In the genomic region with DNA sequence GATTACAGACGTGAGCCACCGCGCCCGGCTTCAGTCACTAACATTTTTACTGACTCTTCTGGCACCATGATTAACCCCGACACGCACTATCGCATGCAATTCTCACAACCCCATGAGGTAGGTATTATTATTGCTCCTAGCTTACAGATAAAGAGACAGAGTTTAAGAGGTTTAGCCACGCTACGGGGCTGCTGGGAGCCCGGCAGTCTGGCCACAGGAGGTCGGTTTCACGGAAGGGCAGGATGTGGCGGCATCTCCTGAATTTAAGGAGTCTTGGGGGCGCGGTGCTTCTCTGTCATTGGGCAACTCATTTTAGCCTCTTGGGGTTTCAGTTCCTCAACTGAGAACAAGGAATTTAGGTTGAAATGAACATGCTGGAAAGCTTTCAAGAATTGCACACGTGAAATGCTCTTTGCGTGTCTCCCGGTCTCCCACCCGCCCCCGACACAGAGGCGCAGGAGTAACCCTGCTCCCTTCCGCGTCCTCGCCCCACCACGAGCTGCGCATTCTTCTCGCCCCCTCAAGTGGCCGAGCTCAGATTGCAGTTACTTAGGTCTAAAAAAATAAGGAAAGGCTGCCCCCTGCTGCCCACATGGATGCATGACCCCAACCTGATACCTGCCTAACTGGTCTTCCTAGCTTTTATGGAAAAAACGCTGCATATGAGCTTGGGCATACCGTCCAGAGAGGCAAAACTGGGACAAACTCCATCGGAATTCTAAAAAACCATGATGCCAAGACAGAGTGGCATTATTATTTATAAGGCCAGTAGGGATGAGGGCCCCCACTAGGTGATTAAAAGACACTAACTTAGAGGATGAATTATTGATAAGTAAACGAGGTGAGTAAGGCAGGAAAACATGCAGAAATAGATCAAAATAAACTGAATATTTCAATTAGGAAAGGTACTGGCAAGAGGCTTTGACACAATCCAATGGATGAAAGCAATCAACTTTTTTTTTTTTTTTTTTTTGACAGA, we compare ENCODE assay signal across 8 cellular contexts. TPM values are rescaled to one million over a fixed set of nuclear protein-coding genes. Genes with fewer than 3 reads are reported as not detected.
DNase-seq lines count a peak whose midpoint lies in the region; ATAC-seq and TF ChIP-seq lines count a peak whose summit lies in the region.

No MANE protein-coding gene starts in this region.

- H3K9me3 ChIP-seq in OCI-LY7 (ENCODE audit: low read length) (no peaks in the 10 kb centered on the region), esophagus muscularis mucosa (no peaks in the 10 kb centered on the region), muscle layer of duodenum (ENCODE audit: control insufficient read depth in 1 of 2, low read length in 2 of 2) (no peaks in the 10 kb centered on the region)

- H3K4me1 ChIP-seq in OCI-LY7 (ENCODE audit: insufficient read depth, low read length, poor library complexity, severe bottlenecking): peaks cover 56% of the 10 kb centered on the region
- H3K4me1 ChIP-seq in esophagus muscularis mucosa: peaks cover 0 to 7% (median 4%) of the 10 kb centered on the region in 4 donors
- H3K4me1 ChIP-seq in muscle layer of duodenum (ENCODE audit: control insufficient read depth in 1 of 2, insufficient read depth in 2 of 2, low read length in 2 of 2): peaks cover 0 to 4% of the 10 kb centered on the region in 2 donors

- no peaks in the 10 kb centered on the region for H3K27me3 Mint-ChIP-seq in activated T-cell treated with anti-CD3 and anti-CD28 coated beads, Interleukin-2, amount 50 U/mL, for 24 hours

- CTCF ChIA-PET in OCI-LY7 (lab: Charles Lee; ENCODE audit: unreplicated experiment): interaction anchor here (0.6 to 2.4 kb wide), 18 partner anchors 9 to 219 kb away, joined by 3 to 67 read pairs (median 5); no protein-coding TSS in a partner anchor

- H3K4me3 ChIP-seq in OCI-LY7 (ENCODE audit: low read depth, low read length, poor library complexity, severe bottlenecking) (peak overlapping the region; percentile 59), esophagus muscularis mucosa (peak overlapping the region; percentile 30 to 52 (median 32)), muscle layer of duodenum (ENCODE audit: low read depth in 1 of 2, low read length in 2 of 2) (peak overlapping the region; percentile 53 to 55)

- TF ChIP-seq POLR2A in esophagus muscularis mucosa (IDR thresholded peaks at IDR 0.05; ENCODE audit: low read depth): no peak

- peak overlapping the region; percentile 31 for H3K27ac ChIP-seq in OCI-LY7 (ENCODE audit: low read depth, low read length, poor library complexity, severe bottlenecking)
- no peak overlapping the region for H3K27ac ChIP-seq in esophagus muscularis mucosa (replicated peaks in 1 of 4)
- H3K27ac ChIP-seq in muscle layer of duodenum (ENCODE audit: low read length): no peak overlapping the region

- no peaks in the 10 kb centered on the region for H4K20me1 ChIP-seq in OCI-LY7 (ENCODE audit: insufficient read depth, low read length)

- H3K27me3 ChIP-seq in esophagus muscularis mucosa: peaks cover 0 to 17% (median 0%) of the 10 kb centered on the region in 4 donors
- no peaks in the 10 kb centered on the region for H3K27me3 ChIP-seq in muscle layer of duodenum (ENCODE audit: low read depth, low read length)

- H3K36me3 Mint-ChIP-seq in activated T-cell treated with anti-CD3 and anti-CD28 coated beads, Interleukin-2, amount 50 U/mL, for 24 hours (ENCODE audit: low read depth): peaks cover 14% of the 10 kb centered on the region

- peak overlapping the region; percentile 73; the same call in 1 of the 2 replicates for H2AFZ ChIP-seq in OCI-LY7 (ENCODE audit: low read length)

- no peaks in the 10 kb centered on the region for H3K79me2 ChIP-seq in OCI-LY7 (ENCODE audit: insufficient read depth, low read depth, low read length)

- H3K4me2 ChIP-seq in OCI-LY7 (ENCODE audit: low read length): peak overlapping the region; percentile 72

- H3K4me1 Mint-ChIP-seq in activated T-cell treated with anti-CD3 and anti-CD28 coated beads, Interleukin-2, amount 50 U/mL, for 24 hours (ENCODE audit: low read depth): peaks cover 12% of the 10 kb centered on the region

- H3K36me3 ChIP-seq in OCI-LY7 (ENCODE audit: insufficient read depth, low read length) (no peaks in the 10 kb centered on the region), esophagus muscularis mucosa (no peaks in the 10 kb centered on the region), muscle layer of duodenum (ENCODE audit: control insufficient read depth in 1 of 2, insufficient read depth in 2 of 2, low read length in 2 of 2) (no peaks in the 10 kb centered on the region)

- peak; percentile 95 for ATAC-seq in GM21825 (IDR thresholded peaks at IDR 0.05; ENCODE audit: unreplicated experiment)

- peak overlapping the region; percentile 90 for H3K27ac Mint-ChIP-seq in activated T-cell treated with anti-CD3 and anti-CD28 coated beads, Interleukin-2, amount 50 U/mL, for 24 hours

- TF ChIP-seq RAD21 in Ishikawa (IDR thresholded peaks at IDR 0.05; ENCODE audit: low read depth): peak; percentile 100

- peak; percentile 90 for DNase-seq in EL
- peak; percentile 96 for DNase-seq in OCI-LY7 (ENCODE audit: low spot score)
- peak; percentile 81 for DNase-seq in activated T-cell treated with anti-CD3 and anti-CD28 coated beads, Interleukin-2, amount 50 U/mL, for 24 hours
- DNase-seq in esophagus muscularis mucosa (ENCODE audit: extremely low spot score): peak; percentile 94
- DNase-seq in stromal cell of bone marrow (ENCODE audit: low read depth): peak; percentile 72

- TF ChIP-seq EP300 in Ishikawa (IDR thresholded peaks at IDR 0.05; ENCODE audit: borderline replicate concordance): no peak
- TF ChIP-seq EP300 in esophagus muscularis mucosa (IDR thresholded peaks at IDR 0.05): no peak

- intact Hi-C loops in OCI-LY7 (cut with micrococcal nuclease; ENCODE audit: unreplicated experiment): loop anchor here (1.0 kb wide), 8 partner anchors 28 to 179 kb away; no protein-coding TSS in a partner anchor
- intact Hi-C loops in esophagus muscularis mucosa (cut with DNase I): loop anchor here (5.0 to 10.0 kb wide), 3 partner anchors 151 to 248 kb away; no protein-coding TSS in a partner anchor

- TF ChIP-seq CTCF in OCI-LY7 (conservative IDR thresholded peaks at IDR 0.05; ENCODE audit: low read length) (peak; percentile 99), esophagus muscularis mucosa (IDR thresholded peaks at IDR 0.05) (peak; percentile 91 to 95 (median 91))

- peak overlapping the region; percentile 72 for H3K4me3 Mint-ChIP-seq in activated T-cell treated with anti-CD3 and anti-CD28 coated beads, Interleukin-2, amount 50 U/mL, for 24 hours

- H3K9me3 Mint-ChIP-seq in activated T-cell treated with anti-CD3 and anti-CD28 coated beads, Interleukin-2, amount 50 U/mL, for 24 hours: no peaks in the 10 kb centered on the region

- no peaks in the 10 kb centered on the region for H3K9me2 ChIP-seq in OCI-LY7 (ENCODE audit: insufficient read depth, low read length)

- 13% methylated on average over 32 of the region's 32 CpGs for WGBS in esophagus muscularis mucosa

- no TSS peak for BruUV-seq in OCI-LY7 (replicated peaks; lab: Mats Ljungman, UMichigan)

- POLR2A ChIA-PET in OCI-LY7 (lab: Charles Lee): interaction anchor here (0.6 to 19.1 kb wide), 13 partner anchors 12 to 126 kb away, joined by 3 to 666 read pairs (median 3); no protein-coding TSS in a partner anchor

TF ChIP-seq in Ishikawa, 13 proteins besides CTCF, POLR2A, EP300 and RAD21:
- TF ChIP-seq, protein P1, sequence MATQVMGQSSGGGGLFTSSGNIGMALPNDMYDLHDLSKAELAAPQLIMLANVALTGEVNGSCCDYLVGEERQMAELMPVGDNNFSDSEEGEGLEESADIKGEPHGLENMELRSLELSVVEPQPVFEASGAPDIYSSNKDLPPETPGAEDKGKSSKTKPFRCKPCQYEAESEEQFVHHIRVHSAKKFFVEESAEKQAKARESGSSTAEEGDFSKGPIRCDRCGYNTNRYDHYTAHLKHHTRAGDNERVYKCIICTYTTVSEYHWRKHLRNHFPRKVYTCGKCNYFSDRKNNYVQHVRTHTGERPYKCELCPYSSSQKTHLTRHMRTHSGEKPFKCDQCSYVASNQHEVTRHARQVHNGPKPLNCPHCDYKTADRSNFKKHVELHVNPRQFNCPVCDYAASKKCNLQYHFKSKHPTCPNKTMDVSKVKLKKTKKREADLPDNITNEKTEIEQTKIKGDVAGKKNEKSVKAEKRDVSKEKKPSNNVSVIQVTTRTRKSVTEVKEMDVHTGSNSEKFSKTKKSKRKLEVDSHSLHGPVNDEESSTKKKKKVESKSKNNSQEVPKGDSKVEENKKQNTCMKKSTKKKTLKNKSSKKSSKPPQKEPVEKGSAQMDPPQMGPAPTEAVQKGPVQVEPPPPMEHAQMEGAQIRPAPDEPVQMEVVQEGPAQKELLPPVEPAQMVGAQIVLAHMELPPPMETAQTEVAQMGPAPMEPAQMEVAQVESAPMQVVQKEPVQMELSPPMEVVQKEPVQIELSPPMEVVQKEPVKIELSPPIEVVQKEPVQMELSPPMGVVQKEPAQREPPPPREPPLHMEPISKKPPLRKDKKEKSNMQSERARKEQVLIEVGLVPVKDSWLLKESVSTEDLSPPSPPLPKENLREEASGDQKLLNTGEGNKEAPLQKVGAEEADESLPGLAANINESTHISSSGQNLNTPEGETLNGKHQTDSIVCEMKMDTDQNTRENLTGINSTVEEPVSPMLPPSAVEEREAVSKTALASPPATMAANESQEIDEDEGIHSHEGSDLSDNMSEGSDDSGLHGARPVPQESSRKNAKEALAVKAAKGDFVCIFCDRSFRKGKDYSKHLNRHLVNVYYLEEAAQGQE (IDR thresholded peaks at IDR 0.05; ENCODE audit: low read depth): no peak
- 0 out of 2 replicates have a peak, but pooled peaks have one; percentile 41 for TF ChIP-seq ZBTB7A (IDR thresholded peaks at IDR 0.05; ENCODE audit: low read depth)
- peak; percentile 39 for TF ChIP-seq EGR1 (IDR thresholded peaks at IDR 0.05)
- peak; percentile 40; the same call in 1 of the 2 replicates for TF ChIP-seq TEAD4 (IDR thresholded peaks at IDR 0.05)
- TF ChIP-seq, protein P2, sequence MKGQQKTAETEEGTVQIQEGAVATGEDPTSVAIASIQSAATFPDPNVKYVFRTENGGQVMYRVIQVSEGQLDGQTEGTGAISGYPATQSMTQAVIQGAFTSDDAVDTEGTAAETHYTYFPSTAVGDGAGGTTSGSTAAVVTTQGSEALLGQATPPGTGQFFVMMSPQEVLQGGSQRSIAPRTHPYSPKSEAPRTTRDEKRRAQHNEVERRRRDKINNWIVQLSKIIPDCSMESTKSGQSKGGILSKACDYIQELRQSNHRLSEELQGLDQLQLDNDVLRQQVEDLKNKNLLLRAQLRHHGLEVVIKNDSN (IDR thresholded peaks at IDR 0.05): no peak
- TF ChIP-seq TCF12 (IDR thresholded peaks at IDR 0.05; ENCODE audit: low read depth): no peak

RNA-seq across cellular contexts. Expression of gene PRSS2, which starts 12.4 kb away (rescaled TPM):
- 0.23 and 0.60 TPM in 2 replicates for total RNA-seq in OCI-LY7 (2014; rRNA removed; shearing (Covaris generic))
- total RNA-seq in OCI-LY7 (2022): 1.1 TPM in 2 replicates
- under 1 TPM in 1 of 4 donors, not detected in 3; 0.39 TPM for total RNA-seq in esophagus muscularis mucosa

RNA-seq across cellular contexts. Expression of gene PRSS1, which starts 33.9 kb away (rescaled TPM):
- not detected in 2 replicates for total RNA-seq in OCI-LY7 (2014; rRNA removed; shearing (Covaris generic))
- total RNA-seq in OCI-LY7 (2022) (not detected in 2 replicates), esophagus muscularis mucosa (not detected)
